In the genomic region with DNA sequence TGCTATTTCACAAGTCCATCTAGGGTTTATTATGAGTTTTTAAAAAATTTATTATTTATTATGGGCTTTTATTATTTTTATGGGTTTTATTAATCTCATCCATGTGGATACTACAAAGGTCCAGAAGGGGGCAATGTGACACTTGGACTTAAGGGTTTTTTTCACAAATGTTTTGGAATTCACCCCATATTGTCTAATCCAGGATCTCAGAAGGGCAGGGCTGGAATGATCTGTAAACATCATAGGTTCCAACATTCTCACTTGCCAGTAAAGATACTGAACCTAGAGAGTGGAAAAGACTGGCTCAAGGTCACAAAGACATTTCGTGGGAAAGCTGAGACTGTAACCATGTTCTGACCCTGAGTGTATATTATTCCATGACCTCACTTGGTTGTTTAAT, we compare ENCODE assay signal across 8 cellular contexts. TPM values are rescaled to one million over a fixed set of nuclear protein-coding genes. Genes with fewer than 3 reads are reported as not detected.
A peak's percentile ranks its signal among the peaks of the same experiment; 100 is the strongest.
DNase-seq lines count a peak whose midpoint lies in the region; ATAC-seq, FAIRE-seq and TF ChIP-seq lines count a peak whose summit lies in the region.

No MANE protein-coding gene starts in this region.

- BruUV-seq in mammary epithelial cell (replicated peaks; lab: Mats Ljungman, UMichigan), result no TSS peak

- H3K27ac ChIP-seq in mammary epithelial cell (ENCODE audit: insufficient read depth, low read depth, low read length) (no peak overlapping the region), osteoblast (ENCODE audit: low read depth, low read length) (no peak overlapping the region)

- 63% methylated on average over 1 of the region's 1 CpG for WGBS in mammary epithelial cell (ENCODE audit: low coverage, missing lambda C conversion rate)

- no peaks in the 10 kb centered on the region for H3K4me1 ChIP-seq in mammary epithelial cell (ENCODE audit: insufficient read depth, low read length)
- no peaks in the 10 kb centered on the region for H3K4me1 ChIP-seq in osteoblast (ENCODE audit: insufficient read depth, low read length)

- H3K36me3 ChIP-seq in mammary epithelial cell (ENCODE audit: insufficient read depth, low read length), result no peaks in the 10 kb centered on the region
- H3K36me3 ChIP-seq in osteoblast (ENCODE audit: insufficient read depth, low read length), result no peaks in the 10 kb centered on the region

- H3K9me3 ChIP-seq in mammary epithelial cell (replicated peaks; ENCODE audit: insufficient read depth, low read length), result no peaks in the 10 kb centered on the region
- no peaks in the 10 kb centered on the region for H3K9me3 ChIP-seq in osteoblast (ENCODE audit: low read depth, low read length)

- CTCF ChIA-PET in mammary epithelial cell (lab: Charles Lee; ENCODE audit: low non-redundant PET), result no interaction called here

- H3K27me3 ChIP-seq in mammary epithelial cell (ENCODE audit: insufficient read depth, low read length), result no peaks in the 10 kb centered on the region
- no peaks in the 10 kb centered on the region for H3K27me3 ChIP-seq in osteoblast (ENCODE audit: insufficient read depth, low read length)

- H3K79me2 ChIP-seq in mammary epithelial cell (ENCODE audit: insufficient read depth, low read length), result no peaks in the 10 kb centered on the region
- no peaks in the 10 kb centered on the region for H3K79me2 ChIP-seq in osteoblast (ENCODE audit: insufficient read depth, low read length)

- H3K4me2 ChIP-seq in mammary epithelial cell (ENCODE audit: insufficient read depth, low read depth, low read length) (no peak overlapping the region), osteoblast (ENCODE audit: insufficient read depth, low read length) (no peak overlapping the region)

- TF ChIP-seq CTCF in LNCAP (IDR thresholded peaks at IDR 0.05) (peak; percentile 55; the same call in 1 of the 2 replicates), mammary epithelial cell (conservative IDR thresholded peaks at IDR 0.05 in 1 of 2, IDR thresholded peaks at IDR 0.05 in 1 of 2; ENCODE audit: extremely low read depth in 1 of 2, insufficient read depth in 1 of 2, low read depth in 1 of 2, low read length in 2 of 2) (peak; percentile 51 to 55), osteoblast (IDR thresholded peaks at IDR 0.05; ENCODE audit: extremely low read depth, low read depth, low read length) (peak; percentile 65)

- H3K4me3 ChIP-seq in mammary epithelial cell (replicated peaks in 1 of 3; ENCODE audit: insufficient read depth in 1 of 3, low read depth in 2 of 3, low read length in 3 of 3), result no peak overlapping the region
- H3K4me3 ChIP-seq in osteoblast (ENCODE audit: insufficient read depth, low read length), result no peak overlapping the region

- intact Hi-C loops in mammary epithelial cell (cut with micrococcal nuclease), result loop anchor here (1.0 to 2.0 kb wide), 3 partner anchors 79 to 257 kb away; no protein-coding TSS in a partner anchor

- ATAC-seq in GM18511 (IDR thresholded peaks at IDR 0.05; ENCODE audit: unreplicated experiment) (no peak), HG03045 (IDR thresholded peaks at IDR 0.05; ENCODE audit: unreplicated experiment) (no peak), GM18502 (IDR thresholded peaks at IDR 0.05; ENCODE audit: poor library complexity, unreplicated experiment) (no peak)

- peak; percentile 91 for FAIRE-seq in G401.6 (lab: Jason Lieb, UNC)

- dilution Hi-C loops in mammary epithelial cell (cut with HindIII; ENCODE audit: low sequenced_read_pairs), result no loop called here

- in situ Hi-C loops in mammary epithelial cell (cut with MboI; ENCODE audit: low sequenced_read_pairs in 2 of 2), result loop anchor here in 1 of 2 donors (5.0 kb wide), 1 partner anchor 160 kb away; no protein-coding TSS in a partner anchor

- DNase-seq in mammary epithelial cell (peak; percentile 38), osteoblast (ENCODE audit: insufficient read length, low spot score, missing footprints) (no peak), NCI-H2227 treated with DMSO at 0.1 percent for 48 hours (lab: John Stamatoyannopoulos, UW) (no peak)

- no peaks in the 10 kb centered on the region for H4K20me1 ChIP-seq in mammary epithelial cell (ENCODE audit: insufficient read depth, low read length)
- no peaks in the 10 kb centered on the region for H4K20me1 ChIP-seq in osteoblast (ENCODE audit: insufficient read depth, low read length)

- no peak overlapping the region for H3K9ac ChIP-seq in mammary epithelial cell (ENCODE audit: insufficient read depth, low read length)

- H2AFZ ChIP-seq in mammary epithelial cell (ENCODE audit: low read depth, low read length), result no peak overlapping the region
- H2AFZ ChIP-seq in osteoblast (ENCODE audit: low read length), result no peak overlapping the region

RNA-seq across cellular contexts. Expression of a gene that starts 35.6 kb away (rescaled TPM):
- under 1 TPM; under 0.01 to 0.26 TPM for total RNA-seq in mammary epithelial cell
- polyA plus RNA-seq in mammary epithelial cell, result 0.07 TPM
- polyA minus RNA-seq in mammary epithelial cell, result 1.5 TPM
- 0.88 and 1.1 TPM in 2 replicates for total RNA-seq in osteoblast
